In genomic region chr6:145138469-145139185, GRCh38 we compare ENCODE assay signal across 13 cellular contexts.
"Had no signal": no experiment of that assay in that cellular context is flagged by ENCODE, and none has a peak within 500 bp of the region (broad histone marks: within the 10 kb centered on the region; RNA-seq: fewer than 3 reads in every experiment).

No MANE protein-coding gene starts in this region.

- H3K27ac ChIP-seq: esophagus squamous epithelium, foreskin keratinocyte, heart left ventricle, left ventricle myocardium inferior, skin epidermis, tibial artery had no signal

- ATAC-seq: activated naive CD4-positive, alpha-beta T cell treated with anti-CD3 and anti-CD28 coated beads, Interleukin-2, amount 50 U/mL, for 72 hours; foreskin keratinocyte; heart left ventricle had no signal

- H3K4me1 Mint-ChIP-seq: memory B cell, nephron had no signal

- H3K27me3 Mint-ChIP-seq: memory B cell had no signal

- H3K4me3 ChIP-seq: esophagus squamous epithelium, heart left ventricle, left ventricle myocardium inferior, skin epidermis, tibial artery had no signal

- DNase-seq: activated CD4-positive, alpha-beta T cell treated with anti-CD3 and anti-CD28 coated beads, Interleukin-2, amount 50 U/mL, for 4 hours; activated CD4-positive, CD25-positive, alpha-beta regulatory T cell treated with anti-CD3 and anti-CD28 coated beads, Interleukin-2, amount 50 U/mL, for 72 hours; activated effector memory CD4-positive, alpha-beta T cell treated with anti-CD3 and anti-CD28 coated beads, Interleukin-2, amount 50 U/mL, for 16 hours; activated T-cell treated with anti-CD3 and anti-CD28 coated beads, Interleukin-2, amount 50 U/mL, for 1 hour; esophagus squamous epithelium; foreskin keratinocyte; heart left ventricle; left ventricle myocardium inferior; tibial artery had no signal

- H3K4me1 ChIP-seq: esophagus squamous epithelium, foreskin keratinocyte, heart left ventricle, left ventricle myocardium inferior, tibial artery had no signal

- H3K9me3 ChIP-seq: esophagus squamous epithelium, heart left ventricle, left ventricle myocardium inferior, tibial artery had no signal

- H3K36me3 Mint-ChIP-seq: activated naive CD4-positive, alpha-beta T cell treated with anti-CD3 and anti-CD28 coated beads, Interleukin-2, amount 50 U/mL, for 72 hours; memory B cell had no signal

- H3K4me3 Mint-ChIP-seq: memory B cell, nephron had no signal

- H3K36me3 ChIP-seq: esophagus squamous epithelium, heart left ventricle, left ventricle myocardium inferior, tibial artery had no signal

- H3K27ac Mint-ChIP-seq: activated naive CD4-positive, alpha-beta T cell treated with anti-CD3 and anti-CD28 coated beads, Interleukin-2, amount 50 U/mL, for 72 hours; memory B cell; nephron had no signal

- H3K27me3 ChIP-seq: esophagus squamous epithelium, heart left ventricle, tibial artery had no signal

- H3K9me3 Mint-ChIP-seq: activated naive CD4-positive, alpha-beta T cell treated with anti-CD3 and anti-CD28 coated beads, Interleukin-2, amount 50 U/mL, for 72 hours; memory B cell; nephron had no signal
